8 cellular contexts compared by ENCODE assay signal in the genomic region with DNA sequence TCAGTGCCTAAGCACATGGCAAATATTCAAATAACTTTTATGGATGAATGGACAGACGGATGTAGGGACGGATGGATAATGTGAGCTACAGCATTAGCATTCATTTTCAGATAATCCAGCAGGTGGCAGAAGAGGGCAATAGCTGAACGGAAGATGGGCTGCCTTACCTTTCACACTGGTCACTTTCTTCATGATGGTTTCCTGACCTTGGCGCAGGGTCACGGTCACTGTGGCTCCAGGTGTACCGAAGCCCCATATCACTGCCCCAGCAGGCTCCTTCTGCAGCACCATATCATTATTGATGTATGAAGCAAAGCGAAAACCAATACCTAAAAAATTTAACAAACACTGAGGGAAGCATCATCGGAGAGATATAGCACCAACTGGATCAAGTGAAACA. TPM values are rescaled to one million over a fixed set of nuclear protein-coding genes. Genes with fewer than 3 reads are reported as not detected.
DNase-seq lines count a peak whose midpoint lies in the region; ATAC-seq and TF ChIP-seq lines count a peak whose summit lies in the region.

No MANE protein-coding gene starts in this region.

- peak; percentile 57 for DNase-seq in ELR (ENCODE audit: low read depth)
- DNase-seq in NCI-H748 (lab: John Stamatoyannopoulos, UW; ENCODE audit: unreplicated experiment), result peak; percentile 40
- peak; percentile 72 for DNase-seq in activated CD8-positive, alpha-beta memory T cell treated with anti-CD3 and anti-CD28 coated beads for 24 hours
- peak; percentile 38 for DNase-seq in fibroblast of the conjunctiva (ENCODE audit: low read depth)
- no peak for DNase-seq in psoas muscle

- H3K9me3 ChIP-seq in psoas muscle, result no peaks in the 10 kb centered on the region

- H3K4me3 ChIP-seq in psoas muscle, result no peak overlapping the region

- 23 to 27% (median 26%) methylated on average over 8 of the region's 8 CpGs for WGBS in psoas muscle, 3 donors

- peak; percentile 26 for ATAC-seq in HG02981 (IDR thresholded peaks at IDR 0.05; ENCODE audit: unreplicated experiment)
- peak in 2 of 4 donors; percentile 47 to 49 for ATAC-seq in psoas muscle
- ATAC-seq in esophagus mucosa, result no peak

- no peak overlapping the region for H3K27ac ChIP-seq in 22Rv1
- no peak overlapping the region for H3K27ac ChIP-seq in psoas muscle

- no peaks in the 10 kb centered on the region for H3K27me3 ChIP-seq in psoas muscle (ENCODE audit: insufficient read depth in 3 of 3, low read length in 2 of 3)

- H3K36me3 ChIP-seq in psoas muscle (ENCODE audit: insufficient read depth in 1 of 2, low read depth in 1 of 2), result peaks cover 0 to 25% of the 10 kb centered on the region in 2 donors

- TF ChIP-seq CTCF in 22Rv1 (IDR thresholded peaks at IDR 0.05) (peak; percentile 91), psoas muscle (IDR thresholded peaks at IDR 0.05) (peak; percentile 83)

- H3K4me1 ChIP-seq in psoas muscle, result peaks cover 7% of the 10 kb centered on the region

- intact Hi-C loops in psoas muscle (cut with DNase I), result loop anchor here (1.0 to 10.0 kb wide), 4 partner anchors 94 to 1206 kb away; no protein-coding TSS in a partner anchor

RNA-seq across cellular contexts. Expression of a gene that starts 4.3 kb away (rescaled TPM):
- total RNA-seq in psoas muscle (10 to 100 TPM; 15.7 to 21.8 (median 19.1) TPM), esophagus mucosa (28.3 TPM)
- polyA plus RNA-seq in psoas muscle, result 10 to 100 TPM in 2 of 3 donors, 1 to 10 TPM in 1; 9.1 to 15.7 (median 12.8) TPM

RNA-seq across cellular contexts. Expression of a gene that starts 4.5 kb away (rescaled TPM):
- total RNA-seq in psoas muscle, result 1 to 10 TPM in 1 of 4 donors, under 1 TPM in 3; 0.32 to 1.1 (median 0.73) TPM
- 1 to 10 TPM in 2 of 3 donors, under 1 TPM in 1; 0.87 to 3.6 (median 2.8) TPM for polyA plus RNA-seq in psoas muscle
- total RNA-seq in esophagus mucosa, result 6.8 TPM

RNA-seq across cellular contexts. Expression of a gene that starts 46.5 kb away (rescaled TPM):
- total RNA-seq in psoas muscle, result 10 to 100 TPM; 24.2 to 32.3 (median 27.4) TPM
- 10 to 100 TPM; 29.4 to 99.3 (median 45.7) TPM for polyA plus RNA-seq in psoas muscle
- total RNA-seq in esophagus mucosa, result 18.5 TPM

RNA-seq across cellular contexts. Expression of a gene that starts 58.0 kb away (rescaled TPM):
- not detected for total RNA-seq in psoas muscle
- not detected for polyA plus RNA-seq in psoas muscle
- total RNA-seq in esophagus mucosa, result not detected

Comparison
In these comparisons a context has a peak if more than half of its experiments do, and no peak if none do; other contexts are left out.
1. DNase-seq: peak in ELR (single experiment), NCI-H748 (single experiment), activated CD8-positive, alpha-beta memory T cell treated with anti-CD3 and anti-CD28 coated beads for 24 hours (single experiment) and fibroblast of the conjunctiva (single experiment); none in psoas muscle (0 of 2).